15 cellular contexts compared by ENCODE assay signal in genomic region chr14:18638032-18638431, GRCh38. TPM values are rescaled to one million over a fixed set of nuclear protein-coding genes. Genes with fewer than 3 reads are reported as not detected.
"Had no signal": no experiment of that assay in that cellular context is flagged by ENCODE, and none has a peak within 500 bp of the region (broad histone marks: within the 10 kb centered on the region; RNA-seq: fewer than 3 reads in every experiment).

No MANE protein-coding gene starts in this region.

RNA-seq across cellular contexts. Expression of gene OR11H12, which starts 37.1 kb away (rescaled TPM):
- total RNA-seq: stomach, subcutaneous adipose tissue, suprapubic skin, temporal lobe, testis, thoracic aorta, thyroid gland, tibial nerve, transverse colon, upper lobe of left lung, upper lobe of right lung, ureter, urinary bladder, uterus, vagina had no signal
